Comparison of ENCODE assay signal across 21 cellular contexts in genomic region chr10:59060852-59061251, GRCh38.
A peak's percentile ranks its signal among the peaks of the same experiment; 100 is the strongest.
DNase-seq lines count a peak whose midpoint lies in the region; ATAC-seq and TF ChIP-seq lines count a peak whose summit lies in the region.
"Had no signal": no experiment of that assay in that cellular context is flagged by ENCODE, and none has a peak within 500 bp of the region (broad histone marks: within the 10 kb centered on the region; RNA-seq: fewer than 3 reads in every experiment).

No MANE protein-coding gene starts in this region.

- H3K36me3 ChIP-seq in body of pancreas (replicated peaks in 1 of 2; ENCODE audit: insufficient read depth in 1 of 2, low read depth in 2 of 2) = no peaks in the 10 kb centered on the region
- H3K36me3 ChIP-seq: heart left ventricle had no signal

- H4K20me1 ChIP-seq in H9 (ENCODE audit: control insufficient read depth, insufficient read depth, insufficient read length) = no peaks in the 10 kb centered on the region

- H3K27me3 Mint-ChIP-seq in H9 (ENCODE audit: low read depth) = peaks cover 3% of the 10 kb centered on the region; the same call in 1 of the 2 replicates
- H3K27me3 Mint-ChIP-seq: CD4-positive, alpha-beta T cell; memory B cell had no signal

- no peak overlapping the region for H3K27ac Mint-ChIP-seq in H9
- H3K27ac Mint-ChIP-seq: activated naive CD8-positive, alpha-beta T cell treated with anti-CD3 and anti-CD28 coated beads, Interleukin-2, amount 50 U/mL, for 24 hours; activated T-cell treated with anti-CD3 and anti-CD28 coated beads, Interleukin-2, amount 50 U/mL, for 72 hours; CD4-positive, alpha-beta T cell; memory B cell had no signal

- no peak overlapping the region for H3T11ph ChIP-seq in H9 (ENCODE audit: low read length)

- H4K91ac ChIP-seq in H9 (ENCODE audit: insufficient read length, low read depth, low read length) = no peak overlapping the region

- H2BK12ac ChIP-seq in H9 (ENCODE audit: insufficient read length, low read depth, low read length) = no peak overlapping the region

- H3K27me3 ChIP-seq in body of pancreas = no peaks in the 10 kb centered on the region
- H3K27me3 ChIP-seq in H9 (ENCODE audit: insufficient read depth, low read length) = no peaks in the 10 kb centered on the region
- H3K27me3 ChIP-seq: dorsolateral prefrontal cortex, heart left ventricle had no signal

- no peak for TF ChIP-seq POLR2A in GM18505 (IDR thresholded peaks at IDR 0.05; ENCODE audit: borderline replicate concordance, extremely low read depth, insufficient read depth, insufficient read length)
- no peak for TF ChIP-seq POLR2A in body of pancreas (IDR thresholded peaks at IDR 0.05)

- no peak overlapping the region for H3K23ac ChIP-seq in H9 (ENCODE audit: insufficient read length, low read depth, low read length)

- intact Hi-C loops in body of pancreas (cut with DNase I) = no loop called here

- ATAC-seq in GM18505 (IDR thresholded peaks at IDR 0.05; ENCODE audit: unreplicated experiment) (peak; percentile 73), GM19351 (IDR thresholded peaks at IDR 0.05; ENCODE audit: unreplicated experiment) (peak; percentile 84), HG02610 (IDR thresholded peaks at IDR 0.05; ENCODE audit: unreplicated experiment) (peak; percentile 94), HG03342 (IDR thresholded peaks at IDR 0.05; ENCODE audit: unreplicated experiment) (peak; percentile 67), body of pancreas (no peak)
- ATAC-seq: activated naive CD8-positive, alpha-beta T cell treated with anti-CD3 and anti-CD28 coated beads, Interleukin-2, amount 50 U/mL, for 24 hours; activated T-cell treated with anti-CD3 and anti-CD28 coated beads, Interleukin-2, amount 50 U/mL, for 72 hours; heart left ventricle had no signal

- no peak overlapping the region for H2BK15ac ChIP-seq in H9 (ENCODE audit: low read depth, low read length)

- no peak for DNase-seq in body of pancreas
- no peak for DNase-seq in DMS79 treated with DMSO at 0.1 percent for 48 hours (lab: John Stamatoyannopoulos, UW)
- DNase-seq in iPS-NIHi11 (ENCODE audit: low spot score) = no peak
- DNase-seq in H9 = no peak
- DNase-seq: ACHN; activated CD4-positive, alpha-beta T cell treated with anti-CD3 and anti-CD28 coated beads, Interleukin-2, amount 50 U/mL, for 1 hour; activated naive CD8-positive, alpha-beta T cell treated with anti-CD3 and anti-CD28 coated beads, Interleukin-2, amount 50 U/mL, for 24 hours; activated T-cell treated with anti-CD3 and anti-CD28 coated beads, Interleukin-2, amount 50 U/mL, for 72 hours; CD4-positive, alpha-beta T cell; DND-41; dorsolateral prefrontal cortex; heart left ventricle; NCI-H1694 treated with DMSO at 0.1 percent for 48 hours; NCI-H69; PC-9 had no signal

- H3K4me1 ChIP-seq in body of pancreas (peaks cover 33% of the 10 kb centered on the region), H9 (ENCODE audit: insufficient read depth, low read length) (peaks cover 2% of the 10 kb centered on the region; the same call in 1 of the 2 replicates)
- H3K4me1 ChIP-seq: heart left ventricle had no signal

- H3K14ac ChIP-seq in H9 (ENCODE audit: insufficient read depth, low read length) = no peak overlapping the region

- H3K9me3 ChIP-seq in body of pancreas = no peaks in the 10 kb centered on the region
- no peaks in the 10 kb centered on the region for H3K9me3 ChIP-seq in H9 (ENCODE audit: control insufficient read depth, low read depth, low read length)
- H3K9me3 ChIP-seq: heart left ventricle had no signal

- H2BK120ac ChIP-seq in H9 (ENCODE audit: low read depth, low read length, poor library complexity, severe bottlenecking) = no peak overlapping the region

- TF ChIP-seq CTCF in body of pancreas (IDR thresholded peaks at IDR 0.05) = no peak
- no peak for TF ChIP-seq CTCF in H9 (conservative IDR thresholded peaks at IDR 0.05)

- no peak overlapping the region for H3K9ac ChIP-seq in H9 (ENCODE audit: extremely low read depth, insufficient read length, low read length)

- H3K4ac ChIP-seq in H9 (ENCODE audit: low read depth, low read length) = no peak overlapping the region

- no peaks in the 10 kb centered on the region for H3K79me1 ChIP-seq in H9 (ENCODE audit: insufficient read depth, low read depth, low read length, poor library complexity, severe bottlenecking)

- H3K4me1 Mint-ChIP-seq in H9 = peaks cover 13 to 14% of the 10 kb centered on the region in 2 experiments
- H3K4me1 Mint-ChIP-seq: activated naive CD8-positive, alpha-beta T cell treated with anti-CD3 and anti-CD28 coated beads, Interleukin-2, amount 50 U/mL, for 24 hours; memory B cell had no signal

- no peak overlapping the region for H4K5ac ChIP-seq in H9 (ENCODE audit: insufficient read length, low read depth, low read length)

- no peak overlapping the region for H3K27ac ChIP-seq in body of pancreas
- no peak overlapping the region for H3K27ac ChIP-seq in H9 (ENCODE audit: insufficient read length, low read depth, low read length)
- H3K27ac ChIP-seq: dorsolateral prefrontal cortex, heart left ventricle, PC-9 had no signal

- H3K23me2 ChIP-seq in H9 (ENCODE audit: insufficient read length, low read depth, low read length, poor library complexity, severe bottlenecking) = no peaks in the 10 kb centered on the region

- no peak overlapping the region for H2AK5ac ChIP-seq in H9 (ENCODE audit: insufficient read length, low read length)

- H3K4me2 ChIP-seq in H9 (ENCODE audit: insufficient read depth, insufficient read length, low read length) = no peak overlapping the region
- H3K4me2 ChIP-seq: PC-9 had no signal

- H2BK20ac ChIP-seq in H9 (ENCODE audit: low read depth, low read length, poor library complexity, severe bottlenecking) = no peak overlapping the region

- H3K18ac ChIP-seq in H9 (ENCODE audit: insufficient read length, low read depth, low read length) = no peak overlapping the region

- no peak overlapping the region for H4K8ac ChIP-seq in H9 (replicated peaks; ENCODE audit: insufficient read length, low read depth, low read length)

- no peak overlapping the region for H2BK5ac ChIP-seq in H9 (ENCODE audit: insufficient read length, low read length)

- WGBS in body of pancreas, 2 donors = 97 to 100% methylated on average over 1 of the region's 1 CpG
- no CpG with 5 or more reads among the region's 1 CpG for WGBS in H9 (ENCODE audit: extremely low coverage, insufficient read length, low lambda C conversion rate)

- no peak overlapping the region for H3K56ac ChIP-seq in H9 (ENCODE audit: insufficient read length, low read depth, low read length)

- no peaks in the 10 kb centered on the region for H3K9me3 Mint-ChIP-seq in H9
- H3K9me3 Mint-ChIP-seq: activated naive CD8-positive, alpha-beta T cell treated with anti-CD3 and anti-CD28 coated beads, Interleukin-2, amount 50 U/mL, for 24 hours; CD4-positive, alpha-beta T cell; memory B cell; nephron had no signal

- H3K4me3 Mint-ChIP-seq in H9 = no peak overlapping the region
- H3K4me3 Mint-ChIP-seq: activated naive CD8-positive, alpha-beta T cell treated with anti-CD3 and anti-CD28 coated beads, Interleukin-2, amount 50 U/mL, for 24 hours; activated T-cell treated with anti-CD3 and anti-CD28 coated beads, Interleukin-2, amount 50 U/mL, for 72 hours; CD4-positive, alpha-beta T cell; memory B cell; nephron had no signal

- H3K36me3 Mint-ChIP-seq in H9 (ENCODE audit: insufficient read depth in 1 of 3, low read depth in 3 of 3) = no peaks in the 10 kb centered on the region
- H3K36me3 Mint-ChIP-seq: memory B cell had no signal

- no peak overlapping the region for H2AFZ ChIP-seq in H9 (ENCODE audit: low read length)
- H2AFZ ChIP-seq: PC-9 had no signal

- H3K79me2 ChIP-seq in H9 (ENCODE audit: insufficient read depth, low read length) = no peaks in the 10 kb centered on the region

- no peak overlapping the region for H3K4me3 ChIP-seq in body of pancreas
- H3K4me3 ChIP-seq: dorsolateral prefrontal cortex, heart left ventricle, PC-9 had no signal
